1 cellular context compared by ENCODE assay signal in genomic region chr14:66507722-66508546, GRCh38.
TF ChIP-seq lines count a peak whose summit lies in the region.

Gene GPHN, plus strand, starts transcription at chr14:66508147.

TF ChIP-seq in H1, 55 proteins besides CTCF, POLR2A, EP300 and RAD21:
- 0 out of 2 replicates have a peak, but pooled peaks have one; percentile 19 for TF ChIP-seq SUZ12 (IDR thresholded peaks at IDR 0.05; ENCODE audit: low read length)
- TF ChIP-seq POU5F1 (IDR thresholded peaks at IDR 0.05; ENCODE audit: low read depth, low read length), result no peak
- TF ChIP-seq JUN (IDR thresholded peaks at IDR 0.05; ENCODE audit: low read depth, low read length), result no peak
- TF ChIP-seq SP2 (IDR thresholded peaks at IDR 0.05; ENCODE audit: low read length), result no peak
- TF ChIP-seq BCL11A (IDR thresholded peaks at IDR 0.05; ENCODE audit: low read depth in 2 of 2, low read length in 2 of 2), result no peak
- no peak for TF ChIP-seq NRF1 (IDR thresholded peaks at IDR 0.05; ENCODE audit: low read depth, low read length)
- TF ChIP-seq RBBP5 (IDR thresholded peaks at IDR 0.05; ENCODE audit: borderline replicate concordance, low read depth, low read length), result peak; percentile 99
- TF ChIP-seq CREB1 (IDR thresholded peaks at IDR 0.05), result peak; percentile 73; the same call in 1 of the 2 replicates
- TF ChIP-seq ZNF274 (IDR thresholded peaks at IDR 0.05; ENCODE audit: borderline replicate concordance, extremely low read depth, low read length), result no peak
- TF ChIP-seq EGR1 (IDR thresholded peaks at IDR 0.05; ENCODE audit: borderline replicate concordance, low read depth, low read length), result peak; percentile 93
- TF ChIP-seq USF2 (IDR thresholded peaks at IDR 0.05; ENCODE audit: low read length), result no peak
- no peak for TF ChIP-seq CTBP2 (IDR thresholded peaks at IDR 0.05; ENCODE audit: borderline replicate concordance, insufficient read depth, insufficient read length, low read length)
- no peak for TF ChIP-seq GTF2F1 (IDR thresholded peaks at IDR 0.05; ENCODE audit: borderline replicate concordance, low read depth, low read length)
- no peak; the same call in none of the 2 replicates for TF ChIP-seq MAX (IDR thresholded peaks at IDR 0.05)
- TF ChIP-seq FOSL1 (IDR thresholded peaks at IDR 0.05; ENCODE audit: insufficient read depth, low read depth, low read length), result 0 out of 2 replicates have a peak, but pooled peaks have one; percentile 55
- TF ChIP-seq HDAC6 (IDR thresholded peaks at IDR 0.05; ENCODE audit: low read depth, low read length), result no peak
- peak; percentile 88 for TF ChIP-seq SRF (IDR thresholded peaks at IDR 0.05; ENCODE audit: low read depth, low read length)
- TF ChIP-seq CBX8 (IDR thresholded peaks at IDR 0.05; ENCODE audit: borderline replicate concordance, low read depth, low read length), result no peak
- TF ChIP-seq ATF2 (IDR thresholded peaks at IDR 0.05; ENCODE audit: low read length), result no peak
- no peak for TF ChIP-seq SP4 (IDR thresholded peaks at IDR 0.05; ENCODE audit: low read length)
- TF ChIP-seq KDM1A (IDR thresholded peaks at IDR 0.05; ENCODE audit: borderline replicate concordance, low read length), result no peak
- peak; percentile 31 for TF ChIP-seq TAF7 (optimal IDR thresholded peaks at IDR 0.05; ENCODE audit: borderline replicate concordance, low read depth, low read length)
- peak; percentile 56 for TF ChIP-seq KDM4A (IDR thresholded peaks at IDR 0.05; ENCODE audit: low read depth, low read length, severe bottlenecking)
- TF ChIP-seq TCF12 (IDR thresholded peaks at IDR 0.05; ENCODE audit: low read depth, low read length), result no peak
- TF ChIP-seq MAFK (IDR thresholded peaks at IDR 0.05; ENCODE audit: low read depth, low read length), result no peak
- TF ChIP-seq CBX5 (IDR thresholded peaks at IDR 0.05; ENCODE audit: low read depth, low read length), result no peak
- TF ChIP-seq SIN3A (conservative IDR thresholded peaks at IDR 0.05 in 1 of 2, IDR thresholded peaks at IDR 0.05 in 1 of 2; ENCODE audit: low read depth in 1 of 2, low read length in 2 of 2), result peak; percentile 59 to 70; a peak in 3 of 4 replicates
- TF ChIP-seq CHD7 (IDR thresholded peaks at IDR 0.05; ENCODE audit: insufficient replicate concordance, low read length), result no peak
- TF ChIP-seq CHD1 (IDR thresholded peaks at IDR 0.05; ENCODE audit: low read depth, low read length), result no peak
- peak; percentile 65 for TF ChIP-seq TBP (IDR thresholded peaks at IDR 0.05; ENCODE audit: low read depth, low read length)
- TF ChIP-seq PHF8 (conservative IDR thresholded peaks at IDR 0.05; ENCODE audit: low read depth, low read length), result peak; percentile 7
- TF ChIP-seq KDM5A (IDR thresholded peaks at IDR 0.05; ENCODE audit: low read length), result 0 out of 2 replicates have a peak, but pooled peaks have one; percentile 16
- TF ChIP-seq RXRA (IDR thresholded peaks at IDR 0.05; ENCODE audit: insufficient read depth, low read depth, low read length), result no peak
- no peak for TF ChIP-seq BRCA1 (IDR thresholded peaks at IDR 0.05; ENCODE audit: low read depth, low read length)
- no peak for TF ChIP-seq CEBPB (IDR thresholded peaks at IDR 0.05; ENCODE audit: low read depth, low read length)
- TF ChIP-seq RNF2 (IDR thresholded peaks at IDR 0.05; ENCODE audit: borderline replicate concordance, low read depth, low read length, missing control alignments, poor library complexity, severe bottlenecking), result no peak
- TF ChIP-seq SP1 (IDR thresholded peaks at IDR 0.05; ENCODE audit: low read depth, low read length), result no peak
- no peak for TF ChIP-seq GABPA (IDR thresholded peaks at IDR 0.05; ENCODE audit: borderline replicate concordance, insufficient read depth, low read length)
- no peak for TF ChIP-seq RFX5 (IDR thresholded peaks at IDR 0.05; ENCODE audit: borderline replicate concordance, low read depth, low read length)
- TF ChIP-seq ASH2L (IDR thresholded peaks at IDR 0.05; ENCODE audit: low read length), result peak; percentile 98
- TF ChIP-seq, protein P1, sequence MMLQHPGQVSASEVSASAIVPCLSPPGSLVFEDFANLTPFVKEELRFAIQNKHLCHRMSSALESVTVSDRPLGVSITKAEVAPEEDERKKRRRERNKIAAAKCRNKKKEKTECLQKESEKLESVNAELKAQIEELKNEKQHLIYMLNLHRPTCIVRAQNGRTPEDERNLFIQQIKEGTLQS (IDR thresholded peaks at IDR 0.05; ENCODE audit: insufficient read depth, low read depth, low read length), result no peak
- no peak; a peak in 1 of 4 replicates for TF ChIP-seq HDAC2 (IDR thresholded peaks at IDR 0.05; ENCODE audit: borderline replicate concordance in 1 of 2, low read depth in 2 of 2, low read length in 2 of 2)
- no peak for TF ChIP-seq SAP30 (IDR thresholded peaks at IDR 0.05; ENCODE audit: insufficient read depth, insufficient replicate concordance, low read length)
- TF ChIP-seq TEAD4 (IDR thresholded peaks at IDR 0.05; ENCODE audit: low read depth, low read length), result no peak
- TF ChIP-seq NANOG (IDR thresholded peaks at IDR 0.05; ENCODE audit: insufficient read depth, low read depth, low read length, poor library complexity, severe bottlenecking), result no peak
- no peak for TF ChIP-seq SIRT6 (IDR thresholded peaks at IDR 0.05; ENCODE audit: low read length)
- TF ChIP-seq, protein P2, sequence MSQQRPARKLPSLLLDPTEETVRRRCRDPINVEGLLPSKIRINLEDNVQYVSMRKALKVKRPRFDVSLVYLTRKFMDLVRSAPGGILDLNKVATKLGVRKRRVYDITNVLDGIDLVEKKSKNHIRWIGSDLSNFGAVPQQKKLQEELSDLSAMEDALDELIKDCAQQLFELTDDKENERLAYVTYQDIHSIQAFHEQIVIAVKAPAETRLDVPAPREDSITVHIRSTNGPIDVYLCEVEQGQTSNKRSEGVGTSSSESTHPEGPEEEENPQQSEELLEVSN (IDR thresholded peaks at IDR 0.05), result peak; percentile 70
- no peak for TF ChIP-seq SIX5 (IDR thresholded peaks at IDR 0.05; ENCODE audit: low read depth, low read length)
- TF ChIP-seq TAF1 (IDR thresholded peaks at IDR 0.05; ENCODE audit: low read depth, low read length), result peak; percentile 82
- TF ChIP-seq POLR2AphosphoS5 (IDR thresholded peaks at IDR 0.05; ENCODE audit: low read depth, low read length), result peak; percentile 82
- TF ChIP-seq JUND (IDR thresholded peaks at IDR 0.05; ENCODE audit: low read length), result no peak; the same call in 1 of the 2 replicates
- TF ChIP-seq YY1 (IDR thresholded peaks at IDR 0.05; ENCODE audit: low read depth, low read length), result peak; percentile 88
- peak; percentile 68 for TF ChIP-seq CHD2 (IDR thresholded peaks at IDR 0.05; ENCODE audit: low read length)
- TF ChIP-seq EZH2 (IDR thresholded peaks at IDR 0.05; ENCODE audit: low read depth, low read length, severe bottlenecking), result no peak
- TF ChIP-seq BACH1 (IDR thresholded peaks at IDR 0.05; ENCODE audit: low read length), result peak; percentile 38
TF ChIP-seq in H1: peak in this region for 19.
